In genomic region chr7:99173787-99174186, GRCh38 we compare ENCODE assay signal across 20 cellular contexts. TPM values are rescaled to one million over a fixed set of nuclear protein-coding genes. Genes with fewer than 3 reads are reported as not detected.
A peak's percentile ranks its signal among the peaks of the same experiment; 100 is the strongest.
DNase-seq lines count a peak whose midpoint lies in the region; ATAC-seq, FAIRE-seq and TF ChIP-seq lines count a peak whose summit lies in the region.
"Had no signal": no experiment of that assay in that cellular context is flagged by ENCODE, and none has a peak within 500 bp of the region (broad histone marks: within the 10 kb centered on the region; RNA-seq: fewer than 3 reads in every experiment).

No MANE protein-coding gene starts in this region.

- TF ChIP-seq POLR2A in A549 (IDR thresholded peaks at IDR 0.05; ENCODE audit: low read length) (no peak), NB4 (IDR thresholded peaks at IDR 0.05; ENCODE audit: extremely low read depth, insufficient read length) (no peak)

- H3K27me3 ChIP-seq in lower lobe of right lung (ENCODE audit: low read depth): no peaks in the 10 kb centered on the region
- H3K27me3 ChIP-seq: BLaER1 treated with 17β-estradiol and CSF1 and Interleukin-3, amounts not matched to agents 10 nM and 100 nM had no signal

- intact Hi-C loops in lower lobe of right lung (cut with DNase I): no loop called here

- DNase-seq in A549 (ENCODE audit: low read depth in 1 of 2, low spot score in 1 of 2): no peak
- peak; percentile 12 for DNase-seq in NB4 (ENCODE audit: low read depth)
- peak; percentile 42 for DNase-seq in epithelial cell of esophagus (ENCODE audit: low read depth)
- peak; percentile 58 for DNase-seq in lower lobe of right lung
- no peak for DNase-seq in caudate nucleus (lab: John Stamatoyannopoulos, UW)
- DNase-seq in NCI-H774 (lab: John Stamatoyannopoulos, UW): no peak
- no peak for DNase-seq in NCI-H524 (lab: John Stamatoyannopoulos, UW)
- DNase-seq in cerebellar cortex (ENCODE audit: low spot score): no peak
- DNase-seq: Calu3; CD8-positive, alpha-beta T cell; GF-D8; GOT3; Karpas-422; MG63; NCI-H1092; NCI-H146; NCI-H2081; NCI-H2171 treated with DMSO at 0.1 percent for 48 hours; NCI-H748 treated with DMSO at 0.1 percent for 48 hours had no signal

- 77% methylated on average over 6 of the region's 6 CpGs for whole genome bisulfite sequencing in A549 (ENCODE audit: missing lambda C conversion rate)

- H3K4me1 ChIP-seq in A549: no peaks in the 10 kb centered on the region
- H3K4me1 ChIP-seq in lower lobe of right lung: no peaks in the 10 kb centered on the region

- no peak overlapping the region for H3K4me2 ChIP-seq in A549
- H3K4me2 ChIP-seq: BLaER1 treated with 17β-estradiol and CSF1 and Interleukin-3, amounts not matched to agents 10 nM and 100 nM had no signal

- CTCF ChIA-PET in A549 (lab: Yijun Ruan, JAX): interaction anchor here (1.5 to 2.1 kb wide), 2 partner anchors 9 to 12 kb away, joined by 4 to 7 read pairs; no protein-coding TSS in a partner anchor

- POLR2A ChIA-PET in A549 (lab: Yijun Ruan, JAX): no interaction called here

- H3K9me3 ChIP-seq in A549 (no peaks in the 10 kb centered on the region), lower lobe of right lung (no peaks in the 10 kb centered on the region)
- H3K9me3 ChIP-seq: MG63 had no signal

- H3K27ac ChIP-seq in A549 (no peak overlapping the region), lower lobe of right lung (no peak overlapping the region), caudate nucleus (ENCODE audit: low read depth, low read length) (no peak overlapping the region)
- H3K27ac ChIP-seq: BLaER1 treated with 17β-estradiol and CSF1 and Interleukin-3, amounts not matched to agents 10 nM and 100 nM had no signal

- no peak for FAIRE-seq in A549 (lab: Jason Lieb, UNC)

- ATAC-seq in A549 (no peak), lower lobe of right lung (peak; percentile 46 to 62)
- ATAC-seq: CD8-positive, alpha-beta T cell had no signal

- no peaks in the 10 kb centered on the region for H3K36me3 ChIP-seq in lower lobe of right lung
- H3K36me3 ChIP-seq: BLaER1 treated with 17β-estradiol and CSF1 and Interleukin-3, amounts not matched to agents 10 nM and 100 nM; MG63 had no signal

- H3K4me3 ChIP-seq in A549: no peak overlapping the region
- no peak overlapping the region for H3K4me3 ChIP-seq in NB4 (ENCODE audit: low read depth, low read length)
- no peak overlapping the region for H3K4me3 ChIP-seq in epithelial cell of esophagus (ENCODE audit: low read length)
- no peak overlapping the region for H3K4me3 ChIP-seq in lower lobe of right lung
- H3K4me3 ChIP-seq: BLaER1 treated with 17β-estradiol and CSF1 and Interleukin-3, amounts not matched to agents 10 nM and 100 nM; MG63 had no signal

- TF ChIP-seq RAD21 in A549 (conservative IDR thresholded peaks at IDR 0.05 in 1 of 2, IDR thresholded peaks at IDR 0.05 in 1 of 2): no peak

- TF ChIP-seq CTCF in A549 (IDR thresholded peaks at IDR 0.05): no peak
- TF ChIP-seq CTCF in NB4 (IDR thresholded peaks at IDR 0.05; ENCODE audit: low read depth, low read length): no peak
- TF ChIP-seq CTCF in epithelial cell of esophagus (IDR thresholded peaks at IDR 0.05; ENCODE audit: insufficient read depth, low read depth, low read length, missing control alignments): no peak
- TF ChIP-seq CTCF in lower lobe of right lung (IDR thresholded peaks at IDR 0.05): no peak

- no peak for TF ChIP-seq EP300 in A549 (IDR thresholded peaks at IDR 0.05)

TF ChIP-seq in A549, 52 proteins besides CTCF, POLR2A, EP300 and RAD21:
- TF ChIP-seq CEBPB (IDR thresholded peaks at IDR 0.05) (peak; percentile 88 to 95), KDM5A (IDR thresholded peaks at IDR 0.05) (no peak)

RNA-seq across cellular contexts. Expression of gene SMURF1, which starts 29.9 kb away (rescaled TPM):
- polyA plus RNA-seq in A549 (2011; rRNA removed) (21.5 and 22.1 TPM in 2 replicates), A549 (2017; fragmentation: RNase III; extraction: RNeasy Plus Mini Kit Qiagen cat#74134 plus additional on column Dnase treatment) (13.3 to 15.4 TPM (median 13.8 TPM) in 3 replicates)
- 8.6 and 10.8 TPM in 2 replicates for polyA plus RNA-seq in A549 (2012; cell fraction: cytosol; rRNA removed)
- polyA plus RNA-seq in A549 (2012; cell fraction: nucleus; rRNA removed): 23.9 and 34.3 TPM in 2 replicates
- 20.1 and 20.5 TPM in 2 replicates for polyA minus RNA-seq in A549 (2011; rRNA and poly(A)+ RNA removed)
- 32.0 TPM for total RNA-seq in lower lobe of right lung

RNA-seq across cellular contexts. Expression of gene KPNA7, which starts 34.1 kb away (rescaled TPM):
- polyA plus RNA-seq in A549 (2011; rRNA removed) (0.48 and 0.53 TPM in 2 replicates), A549 (2017; fragmentation: RNase III; extraction: RNeasy Plus Mini Kit Qiagen cat#74134 plus additional on column Dnase treatment) (0.28 to 0.53 TPM (median 0.41 TPM) in 3 replicates)
- polyA plus RNA-seq in A549 (2012; cell fraction: cytosol; rRNA removed): 0.22 and 0.38 TPM in 2 replicates
- polyA plus RNA-seq in A549 (2012; cell fraction: nucleus; rRNA removed): 0.36 and 0.38 TPM in 2 replicates
- polyA minus RNA-seq in A549 (2011; rRNA and poly(A)+ RNA removed): 0.29 and 0.83 TPM in 2 replicates
- total RNA-seq in lower lobe of right lung: 0.71 TPM

Comparison
In these comparisons a context has a peak if more than half of its experiments do, and no peak if none do; other contexts are left out.
1. ATAC-seq: peak in lower lobe of right lung (2 of 2); none in A549 (0 of 2).
2. DNase-seq: peak in NB4 (single experiment), epithelial cell of esophagus (single experiment) and lower lobe of right lung (single experiment); none in A549 (0 of 2), caudate nucleus (0 of 61), NCI-H774 (single experiment), NCI-H524 (0 of 2) and cerebellar cortex (single experiment).